ENCODE assay signal across 1 cellular context in genomic region chr1:212667223-212668139, GRCh38.
TF ChIP-seq lines count a peak whose summit lies in the region.

No MANE protein-coding gene starts in this region.

TF ChIP-seq in GM23338, 12 proteins besides CTCF, POLR2A, EP300 and RAD21 (continued from another document):
- no peak for TF ChIP-seq ZNF462 (CRISPR knock-in tag; IDR thresholded peaks at IDR 0.05)
- no peak for TF ChIP-seq REST (IDR thresholded peaks at IDR 0.05; ENCODE audit: unreplicated experiment)
- TF ChIP-seq CREB1 (CRISPR knock-in tag; IDR thresholded peaks at IDR 0.05; ENCODE audit: low read depth) = no peak
